ENCODE assay signal across 1 cellular context in the genomic region with DNA sequence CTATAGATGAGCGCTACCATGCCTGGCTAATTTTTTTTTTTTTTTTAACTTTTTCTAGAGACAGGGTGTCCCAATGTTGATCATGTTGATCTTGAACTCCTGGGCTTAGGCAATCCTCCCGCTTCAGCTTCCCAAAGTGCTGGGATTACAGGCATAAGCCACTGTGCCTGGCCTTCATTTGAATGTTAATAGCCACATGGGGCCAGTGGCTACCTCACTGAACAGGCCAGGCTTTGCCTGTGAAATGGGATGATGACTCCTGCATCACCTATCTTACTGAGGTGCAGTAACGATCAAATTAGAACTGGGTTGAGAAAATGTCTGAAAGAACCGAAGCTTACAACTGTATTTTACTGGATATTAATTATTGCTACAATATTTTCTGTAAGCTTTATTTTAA.
TF ChIP-seq lines count a peak whose summit lies in the region.

No MANE protein-coding gene starts in this region.

TF ChIP-seq in GM23338, 12 proteins besides CTCF, POLR2A, EP300 and RAD21 (continued from another document):
- TF ChIP-seq ZNF462 (CRISPR knock-in tag; IDR thresholded peaks at IDR 0.05) (no peak), ETS1 (IDR thresholded peaks at IDR 0.05) (no peak), NANOG (IDR thresholded peaks at IDR 0.05; ENCODE audit: borderline replicate concordance) (no peak), EZH2phosphoT487 (IDR thresholded peaks at IDR 0.05; ENCODE audit: unreplicated experiment) (no peak), EZH2 (IDR thresholded peaks at IDR 0.05; ENCODE audit: low read depth, unreplicated experiment) (no peak), STAT1 (IDR thresholded peaks at IDR 0.05; ENCODE audit: unreplicated experiment) (no peak)
